8 cellular contexts compared by ENCODE assay signal in the genomic region with DNA sequence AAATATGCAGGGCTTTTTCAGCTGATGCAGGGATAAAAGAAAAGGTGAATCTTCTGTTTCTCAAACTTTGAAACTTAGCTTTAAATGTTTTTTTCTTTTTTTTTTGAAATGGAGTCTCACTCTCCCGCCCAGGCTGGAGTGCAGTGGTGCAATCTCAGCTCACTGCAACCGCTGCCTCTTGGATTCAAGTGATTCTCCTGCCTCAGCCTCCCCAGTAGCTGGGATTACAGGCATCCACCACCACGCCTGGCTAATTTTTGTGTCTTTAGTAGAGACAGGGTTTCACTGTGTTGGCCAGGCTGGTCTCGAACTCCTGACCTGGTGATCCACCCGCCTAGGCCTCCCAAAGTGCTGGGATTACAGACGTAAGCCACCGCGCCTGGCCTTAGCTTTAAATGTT. TPM values are rescaled to one million over a fixed set of nuclear protein-coding genes. Genes with fewer than 3 reads are reported as not detected.
DNase-seq lines count a peak whose midpoint lies in the region; ATAC-seq, FAIRE-seq and TF ChIP-seq lines count a peak whose summit lies in the region.
"Not testable (repeated sequence)": the region's sequence is repeated elsewhere in the genome, so short reads cannot be mapped to it uniquely, and the experiment has no call there.

No MANE protein-coding gene starts in this region.

- peaks cover 30% of the 10 kb centered on the region for H3K4me1 Mint-ChIP-seq in Caco-2 (ENCODE audit: low read depth, unreplicated experiment)
- H3K4me1 Mint-ChIP-seq in T-helper 17 cell, result peaks cover 59% of the 10 kb centered on the region
- peaks cover 58% of the 10 kb centered on the region for H3K4me1 Mint-ChIP-seq in activated T-cell treated with anti-CD3 and anti-CD28 coated beads, Interleukin-2, amount 50 U/mL, for 72 hours (ENCODE audit: low read depth)
- peaks cover 28% of the 10 kb centered on the region for H3K4me1 Mint-ChIP-seq in neural crest cell

- CTCF ChIA-PET in Caco-2 (lab: Charles Lee), result interaction anchor here (0.6 to 0.8 kb wide), 2 partner anchors 14 to 263 kb away, joined by 3 read pairs; no protein-coding TSS in a partner anchor
- CTCF ChIA-PET in K562 (lab: Yijun Ruan, JAX; ENCODE audit: low intra/inter-chr PET ratio), result not testable (repeated sequence)

- H2AFZ ChIP-seq in KMS-11 (ENCODE audit: low read depth); K562 (ENCODE audit: low read depth, low read length): not testable (repeated sequence)

- H3K9me1 ChIP-seq in K562 (ENCODE audit: control insufficient read depth, insufficient read depth, low read length), result not testable (repeated sequence)

- in situ Hi-C loops in K562 (cut with MboI), result not testable (repeated sequence)

- not testable (repeated sequence) for DNase-seq in Caco-2; T-helper 17 cell; activated T-cell treated with anti-CD3 and anti-CD28 coated beads, Interleukin-2, amount 50 U/mL, for 72 hours; K562 (ENCODE audit: extremely low read depth in 1 of 4, low spot score in 3 of 4); neural crest cell (ENCODE audit: low read depth, low spot score); upper lobe of right lung

- not testable (repeated sequence) for H3K36me3 ChIP-seq in Caco-2 (ENCODE audit: control insufficient read depth, insufficient read depth, low read length); KMS-11 (ENCODE audit: insufficient read depth); K562 (ENCODE audit: control insufficient read depth, insufficient read depth, low read length); iPS-20b (ENCODE audit: insufficient read depth, low read depth, low read length); upper lobe of right lung

- WGBS in K562 (ENCODE audit: insufficient coverage, low coverage, missing lambda C conversion rate), result 87% methylated on average over 7 of the region's 8 CpGs

- peak overlapping the region; percentile 2; the same call in 1 of the 2 replicates for H3K27ac ChIP-seq in KMS-11
- H3K27ac ChIP-seq in K562 (ENCODE audit: extremely low read depth, low read depth, low read length); iPS-20b (ENCODE audit: low read length); upper lobe of right lung: not testable (repeated sequence)

- not testable (repeated sequence) for H3K27me3 Mint-ChIP-seq in Caco-2 (ENCODE audit: insufficient read depth, unreplicated experiment); T-helper 17 cell; activated T-cell treated with anti-CD3 and anti-CD28 coated beads, Interleukin-2, amount 50 U/mL, for 72 hours (ENCODE audit: low read depth)
- H3K27me3 Mint-ChIP-seq in neural crest cell (ENCODE audit: low read depth), result peaks cover 10% of the 10 kb centered on the region

- peaks cover 72% of the 10 kb centered on the region for H3K79me2 ChIP-seq in KMS-11 (ENCODE audit: insufficient read depth, low read depth)
- peaks cover 79% of the 10 kb centered on the region for H3K79me2 ChIP-seq in K562 (ENCODE audit: control insufficient read depth, insufficient read depth, low read length)

- not testable (repeated sequence) for H3K4me3 ChIP-seq in Caco-2 (ENCODE audit: low read depth, low read length); KMS-11 (IDR thresholded peaks at IDR 0.05; ENCODE audit: insufficient read depth, low read depth, low read length); K562
- H3K4me3 ChIP-seq in iPS-20b (ENCODE audit: low read length) (peak overlapping the region; percentile 89; the same call in 1 of the 2 replicates), upper lobe of right lung (peak overlapping the region; percentile 95)

- not testable (repeated sequence) for BruUV-seq in Caco-2 (replicated peaks; lab: Mats Ljungman, UMichigan); K562 (replicated peaks; lab: Mats Ljungman, UMichigan)

- TF ChIP-seq EP300 in K562 (IDR thresholded peaks at IDR 0.05; ENCODE audit: low read length), result not testable (repeated sequence)

- not testable (repeated sequence) for TF ChIP-seq RAD21 in K562 (CRISPR knock-in tag; conservative IDR thresholded peaks at IDR 0.05 in 1 of 2, IDR thresholded peaks at IDR 0.05 in 1 of 2)

- H3K9ac ChIP-seq in KMS-11, result peak overlapping the region; percentile 84; the same call in 1 of the 2 replicates
- H3K9ac ChIP-seq in K562 (ENCODE audit: insufficient read depth in 1 of 2, low read depth in 2 of 2, low read length in 2 of 2); iPS-20b (ENCODE audit: low read depth, low read length): not testable (repeated sequence)

- H3K27me3 ChIP-seq in Caco-2 (replicated peaks; ENCODE audit: control insufficient read depth, insufficient read depth, low read length); KMS-11 (ENCODE audit: insufficient read depth, low read depth); K562 (ENCODE audit: control insufficient read depth in 2 of 2, insufficient read depth in 2 of 2, low read length in 2 of 2); iPS-20b (ENCODE audit: insufficient read depth, low read length); upper lobe of right lung: not testable (repeated sequence)

- peaks cover 55% of the 10 kb centered on the region for H4K20me1 ChIP-seq in KMS-11 (ENCODE audit: insufficient read depth)
- H4K20me1 ChIP-seq in K562 (replicated peaks; ENCODE audit: control insufficient read depth, insufficient read depth, low read length), result peaks cover 42% of the 10 kb centered on the region

- not testable (repeated sequence) for H3K27ac Mint-ChIP-seq in Caco-2 (ENCODE audit: unreplicated experiment); neural crest cell (ENCODE audit: unreplicated experiment)
- peak overlapping the region; percentile 89 for H3K27ac Mint-ChIP-seq in T-helper 17 cell
- H3K27ac Mint-ChIP-seq in activated T-cell treated with anti-CD3 and anti-CD28 coated beads, Interleukin-2, amount 50 U/mL, for 72 hours, result peak overlapping the region; percentile 96

- not testable (repeated sequence) for TF ChIP-seq POLR2A in K562 (conservative IDR thresholded peaks at IDR 0.05)

- not testable (repeated sequence) for H3K9me3 ChIP-seq in Caco-2; T-helper 17 cell (ENCODE audit: control insufficient read depth, low read length, poor library complexity, severe bottlenecking); K562 (replicated peaks; ENCODE audit: control insufficient read depth, insufficient read depth, low read depth, low read length); iPS-20b (ENCODE audit: insufficient read depth, low read depth, low read length); upper lobe of right lung

- FAIRE-seq in K562 (lab: Jason Lieb, UNC), result not testable (repeated sequence)

- not testable (repeated sequence) for H3K9me3 Mint-ChIP-seq in Caco-2 (ENCODE audit: unreplicated experiment); activated T-cell treated with anti-CD3 and anti-CD28 coated beads, Interleukin-2, amount 50 U/mL, for 72 hours; neural crest cell

- not testable (repeated sequence) for ATAC-seq in T-helper 17 cell; activated T-cell treated with anti-CD3 and anti-CD28 coated beads, Interleukin-2, amount 50 U/mL, for 72 hours (replicated peaks in 1 of 2); K562; upper lobe of right lung

- H3K36me3 Mint-ChIP-seq in Caco-2 (ENCODE audit: insufficient read depth, unreplicated experiment), result peaks cover 21% of the 10 kb centered on the region
- H3K36me3 Mint-ChIP-seq in T-helper 17 cell (ENCODE audit: low read depth); neural crest cell (ENCODE audit: low read depth): not testable (repeated sequence)
- H3K36me3 Mint-ChIP-seq in activated T-cell treated with anti-CD3 and anti-CD28 coated beads, Interleukin-2, amount 50 U/mL, for 72 hours (ENCODE audit: insufficient read depth in 2 of 2), result peaks cover 4 to 16% of the 10 kb centered on the region in 2 donors

- peak overlapping the region; percentile 79 for H3K4me3 Mint-ChIP-seq in Caco-2 (ENCODE audit: unreplicated experiment)
- H3K4me3 Mint-ChIP-seq in T-helper 17 cell, result peak overlapping the region; percentile 73
- H3K4me3 Mint-ChIP-seq in activated T-cell treated with anti-CD3 and anti-CD28 coated beads, Interleukin-2, amount 50 U/mL, for 72 hours, result peak overlapping the region; percentile 89 to 94
- H3K4me3 Mint-ChIP-seq in neural crest cell, result peak overlapping the region; percentile 84

- TF ChIP-seq CTCF in Caco-2 (IDR thresholded peaks at IDR 0.05; ENCODE audit: insufficient read depth in 1 of 2, low read depth in 1 of 2, low read length in 1 of 2, severe bottlenecking in 1 of 2, unreplicated experiment in 1 of 2); KMS-11 (conservative IDR thresholded peaks at IDR 0.05; ENCODE audit: low read depth, low read length); K562 (IDR thresholded peaks at IDR 0.05 in 2 of 3, conservative IDR thresholded peaks at IDR 0.05 in 1 of 3; ENCODE audit: insufficient read depth in 2 of 3, low read depth in 1 of 3, low read length in 3 of 3); neural crest cell (conservative IDR thresholded peaks at IDR 0.05); upper lobe of right lung (IDR thresholded peaks at IDR 0.05): not testable (repeated sequence)

- intact Hi-C loops in Caco-2 (cut with micrococcal nuclease; ENCODE audit: unreplicated experiment), result loop anchor here (5.0 to 10.0 kb wide), 2 partner anchors 204 to 282 kb away; no protein-coding TSS in a partner anchor
- intact Hi-C loops in K562 (cut with micrococcal nuclease), result loop anchor here (5.0 kb wide), 1 partner anchor 282 kb away; no protein-coding TSS in a partner anchor
- intact Hi-C loops in upper lobe of right lung (cut with DNase I), result not testable (repeated sequence)

- peak overlapping the region; percentile 89 for H3K4me2 ChIP-seq in KMS-11
- H3K4me2 ChIP-seq in K562 (ENCODE audit: insufficient read depth, low read length), result not testable (repeated sequence)

- POLR2A ChIA-PET in Caco-2 (lab: Charles Lee) (interaction anchor here (1.7 kb wide), 1 partner anchor 213 kb away, joined by 5 read pairs; no protein-coding TSS in a partner anchor), K562 (lab: Yijun Ruan, JAX) (interaction anchor here (0.6 kb wide), 1 partner anchor 198 kb away, joined by 3 read pairs; no protein-coding TSS in a partner anchor)

- peaks cover 24% of the 10 kb centered on the region for H3K4me1 ChIP-seq in Caco-2
- H3K4me1 ChIP-seq in KMS-11 (ENCODE audit: low read depth, poor library complexity, severe bottlenecking), result peaks cover 52% of the 10 kb centered on the region
- peaks cover 38 to 46% of the 10 kb centered on the region in 2 experiments for H3K4me1 ChIP-seq in K562 (replicated peaks in 1 of 2; ENCODE audit: control insufficient read depth in 2 of 2, insufficient read depth in 2 of 2, low read length in 2 of 2)
- H3K4me1 ChIP-seq in iPS-20b (ENCODE audit: insufficient read depth, low read length), result peaks cover 33% of the 10 kb centered on the region
- H3K4me1 ChIP-seq in upper lobe of right lung, result peaks cover 59% of the 10 kb centered on the region

RNA-seq across cellular contexts. Expression of gene B3GNT2, which starts 2.9 kb away (rescaled TPM):
- total RNA-seq in Caco-2 (2022) (47.4 and 50.5 TPM in 2 replicates), T-helper 17 cell (10 to 100 TPM; 39.1 to 43.9 TPM), K562 (2014; rRNA removed) (25.0 and 26.5 TPM in 2 replicates), K562 (2014; rRNA removed; fragmentation: Illumina TruSeq; extraction: Trizol) (38.9 and 42.4 TPM in 2 replicates), K562 (2015; rRNA removed; fragmentation: Illumina TruSeq; extraction: Trizol) (32.5 and 33.7 TPM in 2 replicates), K562 (2021) (24.5 and 24.8 TPM in 2 replicates), neural crest cell (7.2 and 7.7 TPM in 2 replicates), upper lobe of right lung (38.6 TPM)
- total RNA-seq in activated T-cell treated with anti-CD3 and anti-CD28 coated beads, Interleukin-2, amount 50 U/mL, for 72 hours, result 10 to 100 TPM; 46.2 to 47.2 TPM
- total RNA-seq in K562 (2011; cell fraction: chromatin; rRNA removed; ENCODE audit: low replicate concordance), result 38.4 and 62.7 TPM in 2 replicates
- 41.2 and 42.4 TPM in 2 replicates for total RNA-seq in K562 (2011; cell fraction: nucleolus; rRNA removed)
- 48.5 and 56.0 TPM in 2 replicates for total RNA-seq in K562 (2011; cell fraction: nucleoplasm; rRNA removed)
- polyA plus RNA-seq in K562 (2011; rRNA removed) (23.6 and 30.5 TPM in 2 replicates), K562 (2014; fragmentation: Illumina TruSeq; extraction: Trizol) (25.9 and 32.2 TPM in 2 replicates), K562 (2014; fragmentation: Nextera tagmentation; extraction: Ambion mirVana) (1 to 10 TPM; 6.0 to 8.0 TPM), K562 (2014; rRNA removed) (17.1 and 19.2 TPM in 2 replicates)
- polyA plus RNA-seq in K562 (2011; cell fraction: cytosol; rRNA removed), result 11.1 and 16.8 TPM in 2 replicates
- polyA plus RNA-seq in K562 (2011; cell fraction: nucleus; rRNA removed), result 9.8 and 12.0 TPM in 2 replicates
- polyA plus RNA-seq in K562 (2012), result 16.8 and 17.9 TPM in 2 replicates
- polyA minus RNA-seq in K562 (2011; rRNA and poly(A)+ RNA removed), result 46.2 and 51.4 TPM in 2 replicates
- 18.5 and 23.4 TPM in 2 replicates for polyA minus RNA-seq in K562 (2011; cell fraction: cytosol; rRNA and poly(A)+ RNA removed)
- 10.1 and 19.4 TPM in 2 replicates for polyA minus RNA-seq in K562 (2011; cell fraction: nucleus; rRNA and poly(A)+ RNA removed)
